In genomic region chr17:47099451-47099986, GRCh38 we compare ENCODE assay signal across 8 cellular contexts.
A peak's percentile ranks its signal among the peaks of the same experiment; 100 is the strongest.
DNase-seq lines count a peak whose midpoint lies in the region; ATAC-seq, FAIRE-seq and TF ChIP-seq lines count a peak whose summit lies in the region.

No MANE protein-coding gene starts in this region.

- BruUV-seq in Panc1 (replicated peaks; lab: Mats Ljungman, UMichigan): no TSS peak

- H3K9me3 ChIP-seq in CD4-positive, alpha-beta T cell (ENCODE audit: control insufficient read depth, low read length): no peaks in the 10 kb centered on the region
- H3K9me3 ChIP-seq in Panc1 (ENCODE audit: control insufficient read depth, insufficient read depth, low read depth, low read length) (no peaks in the 10 kb centered on the region), pancreas (no peaks in the 10 kb centered on the region)

- POLR2A ChIA-PET in CD4-positive, alpha-beta T cell (lab: Charles Lee): interaction anchor here (0.6 to 1.1 kb wide), 5 partner anchors 14 to 369 kb away, joined by 3 to 4 read pairs (median 3); no protein-coding TSS in a partner anchor
- POLR2A ChIA-PET in Panc1 (lab: Charles Lee): interaction anchor here (0.6 kb wide), 1 partner anchor 839 kb away, joined by 6 read pairs; no protein-coding TSS in a partner anchor

- in situ Hi-C loops in Panc1 (cut with HindIII; ENCODE audit: low pct_unique_long_range_greater_than_20kb, low sequenced_read_pairs): no loop called here

- H3K9me3 Mint-ChIP-seq in CD4-positive, alpha-beta T cell: no peaks in the 10 kb centered on the region
- H3K9me3 Mint-ChIP-seq in endothelial cell (ENCODE audit: unreplicated experiment): no peaks in the 10 kb centered on the region

- whole genome bisulfite sequencing in pancreas, 2 donors: 1 to 4% methylated on average over 22 of the region's 22 CpGs

- H3K36me3 Mint-ChIP-seq in CD4-positive, alpha-beta T cell (ENCODE audit: low read depth): peaks cover 10% of the 10 kb centered on the region
- no peaks in the 10 kb centered on the region for H3K36me3 Mint-ChIP-seq in endothelial cell (ENCODE audit: low read depth, unreplicated experiment)

- ATAC-seq in CD4-positive, alpha-beta T cell (ENCODE audit: poor library complexity): peak; percentile 3
- ATAC-seq in GM21737 (IDR thresholded peaks at IDR 0.05; ENCODE audit: unreplicated experiment) (peak; percentile 20), Panc1 (no peak), pancreas (peak in 2 of 4 donors; percentile 1 to 28), GM21526 (IDR thresholded peaks at IDR 0.05; ENCODE audit: low FRiP score, unreplicated experiment) (no peak)

- intact Hi-C loops in CD4-positive, alpha-beta T cell (cut with DNase I, micrococcal nuclease): loop anchor here in 1 of 2 experiments (5.0 kb wide), 1 partner anchor 887 kb away; no protein-coding TSS in a partner anchor
- intact Hi-C loops in Panc1 (cut with micrococcal nuclease; ENCODE audit: unreplicated experiment): no loop called here
- intact Hi-C loops in pancreas (cut with DNase I): no loop called here

- peaks cover 40% of the 10 kb centered on the region for H3K4me1 Mint-ChIP-seq in CD4-positive, alpha-beta T cell (ENCODE audit: low read depth)
- peaks cover 10% of the 10 kb centered on the region for H3K4me1 Mint-ChIP-seq in endothelial cell (ENCODE audit: unreplicated experiment)

- no peak for DNase-seq in CD4-positive, alpha-beta T cell
- DNase-seq in Panc1 (ENCODE audit: low read depth, low spot score) (no peak), endothelial cell (ENCODE audit: low spot score) (no peak), pancreas (no peak), C1 segment of cervical spinal cord (lab: John Stamatoyannopoulos, UW) (no peak), NCI-H774 (lab: John Stamatoyannopoulos, UW) (no peak)

- no peak overlapping the region for H3K27ac ChIP-seq in CD4-positive, alpha-beta T cell (ENCODE audit: low read depth, low read length)
- H3K27ac ChIP-seq in Panc1 (ENCODE audit: low read length): peak overlapping the region; percentile 59
- H3K27ac ChIP-seq in pancreas: peak overlapping the region in 3 of 4 donors; percentile 17 to 42 (median 37)

- H3K4me3 ChIP-seq in Panc1 (ENCODE audit: low read depth in 2 of 2, low read length in 2 of 2) (peak overlapping the region; percentile 58 to 70), pancreas (peak overlapping the region; percentile 77 to 99 (median 92))

- H3K4me3 Mint-ChIP-seq in CD4-positive, alpha-beta T cell: peak overlapping the region; percentile 90
- peak overlapping the region; percentile 89 for H3K4me3 Mint-ChIP-seq in endothelial cell (ENCODE audit: unreplicated experiment)

- H3K36me3 ChIP-seq in Panc1 (ENCODE audit: control insufficient read depth, insufficient read depth, low read length) (no peaks in the 10 kb centered on the region; the same call in 1 of the 2 replicates), pancreas (no peaks in the 10 kb centered on the region)

- CTCF ChIA-PET in CD4-positive, alpha-beta T cell (lab: Charles Lee): no interaction called here
- CTCF ChIA-PET in Panc1 (lab: Charles Lee): no interaction called here

- TF ChIP-seq CTCF in CD4-positive, alpha-beta T cell (IDR thresholded peaks at IDR 0.05): no peak
- TF ChIP-seq CTCF in Panc1 (IDR thresholded peaks at IDR 0.05): no peak
- TF ChIP-seq CTCF in endothelial cell (IDR thresholded peaks at IDR 0.05; ENCODE audit: unreplicated experiment): no peak
- TF ChIP-seq CTCF in pancreas (IDR thresholded peaks at IDR 0.05): no peak

- FAIRE-seq in pancreas (lab: Jason Lieb, UNC): no peak

- H3K27ac Mint-ChIP-seq in CD4-positive, alpha-beta T cell: peak overlapping the region; percentile 89
- H3K27ac Mint-ChIP-seq in endothelial cell (ENCODE audit: unreplicated experiment): no peak overlapping the region

- no peaks in the 10 kb centered on the region for H3K27me3 ChIP-seq in CD4-positive, alpha-beta T cell (ENCODE audit: control insufficient read depth, insufficient read depth, low read length)
- H3K27me3 ChIP-seq in Panc1 (ENCODE audit: control insufficient read depth, insufficient read depth, low read length) (no peaks in the 10 kb centered on the region), pancreas (no peaks in the 10 kb centered on the region)

- no peaks in the 10 kb centered on the region for H3K4me1 ChIP-seq in Panc1 (ENCODE audit: control insufficient read depth, insufficient read depth, low read length)
- peaks cover 0 to 8% (median 0%) of the 10 kb centered on the region in 3 donors for H3K4me1 ChIP-seq in pancreas

- H3K27me3 Mint-ChIP-seq in CD4-positive, alpha-beta T cell: no peaks in the 10 kb centered on the region
- no peaks in the 10 kb centered on the region for H3K27me3 Mint-ChIP-seq in endothelial cell (ENCODE audit: unreplicated experiment)

Comparison
In these comparisons a context has a peak if more than half of its experiments do, and no peak if none do; other contexts are left out.
1. ATAC-seq: peak in CD4-positive, alpha-beta T cell (single experiment) and GM21737 (single experiment); none in Panc1 (single experiment) and GM21526 (single experiment).